In genomic region chr1:232143315-232143886, GRCh38 we compare ENCODE assay signal across 1 cellular context.
TF ChIP-seq lines count a peak whose summit lies in the region.

No MANE protein-coding gene starts in this region.

TF ChIP-seq in WTC11, 78 proteins besides CTCF, POLR2A, EP300 and RAD21 (continued from another document and continues in another):
- TF ChIP-seq RELA (CRISPR knock-in tag; IDR thresholded peaks at IDR 0.05; ENCODE audit: borderline replicate concordance), result no peak
- TF ChIP-seq E2F5 (CRISPR knock-in tag; IDR thresholded peaks at IDR 0.05), result no peak
- TF ChIP-seq PREB (CRISPR knock-in tag; IDR thresholded peaks at IDR 0.05; ENCODE audit: borderline replicate concordance), result no peak
- no peak for TF ChIP-seq E2F4 (CRISPR knock-in tag; IDR thresholded peaks at IDR 0.05; ENCODE audit: borderline replicate concordance, low read depth)
- TF ChIP-seq GTF2I (CRISPR knock-in tag; conservative IDR thresholded peaks at IDR 0.05), result no peak
- TF ChIP-seq MYBL2 (CRISPR knock-in tag; IDR thresholded peaks at IDR 0.05), result no peak
- no peak for TF ChIP-seq IRF2 (CRISPR knock-in tag; IDR thresholded peaks at IDR 0.05; ENCODE audit: borderline replicate concordance, low read depth)
- no peak for TF ChIP-seq TCF7 (CRISPR knock-in tag; IDR thresholded peaks at IDR 0.05; ENCODE audit: low read depth)
- TF ChIP-seq FOXP1 (CRISPR knock-in tag; IDR thresholded peaks at IDR 0.05; ENCODE audit: borderline replicate concordance), result no peak
- TF ChIP-seq ATF6 (CRISPR knock-in tag; IDR thresholded peaks at IDR 0.05), result no peak
- TF ChIP-seq PRRX2 (CRISPR knock-in tag; IDR thresholded peaks at IDR 0.05), result no peak; the same call in 1 of the 2 replicates
- TF ChIP-seq IRF1 (CRISPR knock-in tag; IDR thresholded peaks at IDR 0.05), result no peak
- TF ChIP-seq ZNF263 (CRISPR knock-in tag; IDR thresholded peaks at IDR 0.05; ENCODE audit: low read depth), result no peak
- TF ChIP-seq AFF4 (CRISPR knock-in tag; IDR thresholded peaks at IDR 0.05; ENCODE audit: borderline replicate concordance), result no peak
- TF ChIP-seq USF1 (CRISPR knock-in tag; IDR thresholded peaks at IDR 0.05), result no peak
- TF ChIP-seq E2F1 (CRISPR knock-in tag; IDR thresholded peaks at IDR 0.05), result no peak
- TF ChIP-seq SMAD4 (CRISPR knock-in tag; IDR thresholded peaks at IDR 0.05), result no peak
- TF ChIP-seq TEAD4 (CRISPR knock-in tag; IDR thresholded peaks at IDR 0.05), result no peak
- TF ChIP-seq ATF2 (CRISPR knock-in tag; IDR thresholded peaks at IDR 0.05; ENCODE audit: borderline replicate concordance, low read depth), result no peak
- TF ChIP-seq ZNF138 (CRISPR knock-in tag; conservative IDR thresholded peaks at IDR 0.05), result no peak
- peak; percentile 66 for TF ChIP-seq NFATC4 (CRISPR knock-in tag; IDR thresholded peaks at IDR 0.05)
- no peak for TF ChIP-seq USF2 (CRISPR knock-in tag; IDR thresholded peaks at IDR 0.05)
- TF ChIP-seq ZBTB21 (CRISPR knock-in tag; IDR thresholded peaks at IDR 0.05; ENCODE audit: borderline replicate concordance), result 0 out of 2 replicates have a peak, but pooled peaks have one; percentile 11
- TF ChIP-seq FOXJ3 (CRISPR knock-in tag; IDR thresholded peaks at IDR 0.05; ENCODE audit: borderline replicate concordance), result no peak
- no peak for TF ChIP-seq STAT6 (CRISPR knock-in tag; conservative IDR thresholded peaks at IDR 0.05; ENCODE audit: low read depth)
- no peak for TF ChIP-seq ZSCAN18 (CRISPR knock-in tag; IDR thresholded peaks at IDR 0.05)
- no peak for TF ChIP-seq CREB1 (CRISPR knock-in tag; IDR thresholded peaks at IDR 0.05)
- TF ChIP-seq ATF1 (CRISPR knock-in tag; IDR thresholded peaks at IDR 0.05), result no peak
- no peak for TF ChIP-seq KAT7 (CRISPR knock-in tag; IDR thresholded peaks at IDR 0.05; ENCODE audit: borderline replicate concordance)
- no peak for TF ChIP-seq CREM (CRISPR knock-in tag; IDR thresholded peaks at IDR 0.05)
- peak; percentile 76 for TF ChIP-seq ZNF671 (CRISPR knock-in tag; IDR thresholded peaks at IDR 0.05)
- no peak for TF ChIP-seq ESRRA (CRISPR knock-in tag; IDR thresholded peaks at IDR 0.05; ENCODE audit: borderline replicate concordance)
- TF ChIP-seq ZNF512 (CRISPR knock-in tag; IDR thresholded peaks at IDR 0.05; ENCODE audit: borderline replicate concordance), result no peak
- TF ChIP-seq JAZF1 (CRISPR knock-in tag; IDR thresholded peaks at IDR 0.05), result no peak
- TF ChIP-seq TEAD1 (CRISPR knock-in tag; IDR thresholded peaks at IDR 0.05), result no peak
- no peak for TF ChIP-seq ZMAT4 (CRISPR knock-in tag; IDR thresholded peaks at IDR 0.05)
